Comparison of ENCODE assay signal across 9 cellular contexts in genomic region chr4:149897784-149898183, GRCh38.
A peak's percentile ranks its signal among the peaks of the same experiment; 100 is the strongest.
DNase-seq lines count a peak whose midpoint lies in the region; ATAC-seq and TF ChIP-seq lines count a peak whose summit lies in the region.
"Had no signal": no experiment of that assay in that cellular context is flagged by ENCODE, and none has a peak within 500 bp of the region (broad histone marks: within the 10 kb centered on the region; RNA-seq: fewer than 3 reads in every experiment).

No MANE protein-coding gene starts in this region.

- H3K4me1 ChIP-seq in Karpas-422 (ENCODE audit: low read length): peaks cover 4% of the 10 kb centered on the region; the same call in 1 of the 2 replicates
- no peaks in the 10 kb centered on the region for H3K4me1 ChIP-seq in spleen

- no peak overlapping the region for H3K27ac ChIP-seq in Karpas-422 (ENCODE audit: low read length)
- no peak overlapping the region for H3K27ac ChIP-seq in spleen

- H3K4me2 ChIP-seq in Karpas-422 (ENCODE audit: low read depth, low read length, poor library complexity, severe bottlenecking): no peak overlapping the region

- ATAC-seq in HG02759 (IDR thresholded peaks at IDR 0.05; ENCODE audit: unreplicated experiment): no peak
- ATAC-seq in stimulated activated naive B cell treated with anti-CD40 and anti-IgM and Interleukin-4, amounts not matched to agents 10 μg/mL and 1 μg/mL and 100 μg/mL, for 72 hours (replicated peaks): no peak

- TF ChIP-seq CTCF in cardiac fibroblast (IDR thresholded peaks at IDR 0.05; ENCODE audit: low read depth, low read length): peak; percentile 34
- TF ChIP-seq CTCF in progenitor cell of endocrine pancreas (IDR thresholded peaks at IDR 0.05; ENCODE audit: unreplicated experiment): peak; percentile 66
- no peak for TF ChIP-seq CTCF in spleen (IDR thresholded peaks at IDR 0.05 in 8 of 11, conservative IDR thresholded peaks at IDR 0.05 in 3 of 11)

- TF ChIP-seq POLR2A in spleen (IDR thresholded peaks at IDR 0.05): no peak

- no peak overlapping the region for H3K27ac Mint-ChIP-seq in progenitor cell of endocrine pancreas
- no peak overlapping the region for H3K27ac Mint-ChIP-seq in stimulated activated naive B cell treated with anti-CD40 and anti-IgM and Interleukin-4, amounts not matched to agents 10 μg/mL and 1 μg/mL and 100 μg/mL, for 72 hours
- H3K27ac Mint-ChIP-seq: CD4-positive, CD25-positive, alpha-beta regulatory T cell had no signal

- no peak overlapping the region for H3K9ac ChIP-seq in Karpas-422 (ENCODE audit: low read length)

- peaks cover 1% of the 10 kb centered on the region for H3K4me1 Mint-ChIP-seq in progenitor cell of endocrine pancreas (ENCODE audit: low read depth)
- no peaks in the 10 kb centered on the region for H3K4me1 Mint-ChIP-seq in stimulated activated naive B cell treated with anti-CD40 and anti-IgM and Interleukin-4, amounts not matched to agents 10 μg/mL and 1 μg/mL and 100 μg/mL, for 72 hours
- H3K4me1 Mint-ChIP-seq: CD4-positive, CD25-positive, alpha-beta regulatory T cell had no signal

- no peaks in the 10 kb centered on the region for H3K36me3 Mint-ChIP-seq in progenitor cell of endocrine pancreas (ENCODE audit: insufficient read depth)
- H3K36me3 Mint-ChIP-seq in stimulated activated naive B cell treated with anti-CD40 and anti-IgM and Interleukin-4, amounts not matched to agents 10 μg/mL and 1 μg/mL and 100 μg/mL, for 72 hours: no peaks in the 10 kb centered on the region
- H3K36me3 Mint-ChIP-seq: CD4-positive, CD25-positive, alpha-beta regulatory T cell had no signal

- H3K4me3 Mint-ChIP-seq in progenitor cell of endocrine pancreas (ENCODE audit: low read depth): no peak overlapping the region
- no peak overlapping the region for H3K4me3 Mint-ChIP-seq in stimulated activated naive B cell treated with anti-CD40 and anti-IgM and Interleukin-4, amounts not matched to agents 10 μg/mL and 1 μg/mL and 100 μg/mL, for 72 hours
- H3K4me3 Mint-ChIP-seq: CD4-positive, CD25-positive, alpha-beta regulatory T cell had no signal

- no peaks in the 10 kb centered on the region for H4K20me1 ChIP-seq in Karpas-422 (ENCODE audit: insufficient read depth, low read depth, low read length)

- no peaks in the 10 kb centered on the region for H3K9me2 ChIP-seq in Karpas-422 (replicated peaks; ENCODE audit: insufficient read depth, low read length)

- no peaks in the 10 kb centered on the region for H3K27me3 ChIP-seq in Karpas-422 (ENCODE audit: low read length)
- H3K27me3 ChIP-seq in spleen (replicated peaks in 1 of 7): no peaks in the 10 kb centered on the region

- H3K79me2 ChIP-seq in Karpas-422 (ENCODE audit: low read length): no peaks in the 10 kb centered on the region

- H3K36me3 ChIP-seq in Karpas-422 (ENCODE audit: insufficient read depth, low read length) (no peaks in the 10 kb centered on the region), spleen (no peaks in the 10 kb centered on the region)

- intact Hi-C loops in spleen (cut with DNase I; ENCODE audit: low total_unique reads): no loop called here

- no peak overlapping the region for H2AFZ ChIP-seq in Karpas-422 (ENCODE audit: low read length)

- DNase-seq in NCI-H1694 treated with DMSO at 0.1 percent for 48 hours (lab: John Stamatoyannopoulos, UW): peak; percentile 31
- DNase-seq in NCI-H1694 (lab: John Stamatoyannopoulos, UW): no peak
- peak; percentile 52 for DNase-seq in Karpas-422
- peak; percentile 41 to 53 for DNase-seq in cardiac fibroblast (ENCODE audit: low read depth in 2 of 2)
- DNase-seq in progenitor cell of endocrine pancreas (ENCODE audit: low spot score, unreplicated experiment): no peak
- no peak for DNase-seq in spleen
- DNase-seq in stimulated activated naive B cell treated with anti-CD40 and anti-IgM and Interleukin-4, amounts not matched to agents 10 μg/mL and 1 μg/mL and 100 μg/mL, for 72 hours: no peak

- no peaks in the 10 kb centered on the region for H3K9me3 Mint-ChIP-seq in progenitor cell of endocrine pancreas (ENCODE audit: low read depth)
- no peaks in the 10 kb centered on the region for H3K9me3 Mint-ChIP-seq in stimulated activated naive B cell treated with anti-CD40 and anti-IgM and Interleukin-4, amounts not matched to agents 10 μg/mL and 1 μg/mL and 100 μg/mL, for 72 hours

- no peaks in the 10 kb centered on the region for H3K9me3 ChIP-seq in Karpas-422 (ENCODE audit: low read length)
- no peaks in the 10 kb centered on the region for H3K9me3 ChIP-seq in spleen

- H3K27me3 Mint-ChIP-seq in progenitor cell of endocrine pancreas: no peaks in the 10 kb centered on the region
- peaks cover 4 to 5% of the 10 kb centered on the region in 2 donors for H3K27me3 Mint-ChIP-seq in stimulated activated naive B cell treated with anti-CD40 and anti-IgM and Interleukin-4, amounts not matched to agents 10 μg/mL and 1 μg/mL and 100 μg/mL, for 72 hours

- no peak overlapping the region for H3K4me3 ChIP-seq in Karpas-422 (ENCODE audit: low read length)
- H3K4me3 ChIP-seq in cardiac fibroblast (replicated peaks in 1 of 2; ENCODE audit: low read depth in 2 of 2, low read length in 2 of 2): no peak overlapping the region
- no peak overlapping the region for H3K4me3 ChIP-seq in spleen

Comparison
In these comparisons a context has a peak if more than half of its experiments do, and no peak if none do; other contexts are left out.
1. DNase-seq: peak in NCI-H1694 treated with DMSO at 0.1 percent for 48 hours (single experiment), Karpas-422 (single experiment) and cardiac fibroblast (2 of 2); none in NCI-H1694 (single experiment), progenitor cell of endocrine pancreas (single experiment), spleen (single experiment) and stimulated activated naive B cell treated with anti-CD40 and anti-IgM and Interleukin-4, amounts not matched to agents 10 μg/mL and 1 μg/mL and 100 μg/mL, for 72 hours (single experiment).
2. CTCF ChIP-seq: peak in cardiac fibroblast (single experiment) and progenitor cell of endocrine pancreas (single experiment); none in spleen (0 of 11).